Comparison of ENCODE assay signal across 2 cellular contexts in the genomic region with DNA sequence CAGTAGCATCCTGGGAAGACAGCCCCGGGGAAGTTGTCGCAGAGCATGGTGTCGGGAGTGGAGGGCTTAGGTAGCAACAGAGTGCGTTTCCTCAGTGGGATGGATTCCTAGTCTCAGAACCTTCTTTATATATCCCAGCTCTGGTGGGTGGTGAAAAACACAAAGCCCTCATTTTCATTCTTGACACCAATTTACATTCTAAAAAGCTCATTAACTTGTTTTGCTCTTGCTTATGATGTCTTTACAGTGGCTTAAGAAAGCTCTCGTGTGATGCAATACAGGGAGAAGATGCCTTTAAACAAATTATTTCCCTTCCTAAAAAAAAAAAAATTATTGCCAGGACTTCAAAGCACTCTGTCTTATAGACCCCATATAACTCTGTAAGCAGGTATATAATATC.
TF ChIP-seq lines count a peak whose summit lies in the region.

A gene with protein sequence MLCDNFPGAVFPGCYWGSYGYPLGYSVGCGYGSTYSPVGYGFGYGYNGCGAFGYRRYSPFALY (minus strand): TSS at position 101 of the 400 bp plus-strand sequence. CDS start 54 bp downstream, at position 47.

TF ChIP-seq in GM23338, 12 proteins besides CTCF, POLR2A, EP300 and RAD21:
- TF ChIP-seq, protein P1, sequence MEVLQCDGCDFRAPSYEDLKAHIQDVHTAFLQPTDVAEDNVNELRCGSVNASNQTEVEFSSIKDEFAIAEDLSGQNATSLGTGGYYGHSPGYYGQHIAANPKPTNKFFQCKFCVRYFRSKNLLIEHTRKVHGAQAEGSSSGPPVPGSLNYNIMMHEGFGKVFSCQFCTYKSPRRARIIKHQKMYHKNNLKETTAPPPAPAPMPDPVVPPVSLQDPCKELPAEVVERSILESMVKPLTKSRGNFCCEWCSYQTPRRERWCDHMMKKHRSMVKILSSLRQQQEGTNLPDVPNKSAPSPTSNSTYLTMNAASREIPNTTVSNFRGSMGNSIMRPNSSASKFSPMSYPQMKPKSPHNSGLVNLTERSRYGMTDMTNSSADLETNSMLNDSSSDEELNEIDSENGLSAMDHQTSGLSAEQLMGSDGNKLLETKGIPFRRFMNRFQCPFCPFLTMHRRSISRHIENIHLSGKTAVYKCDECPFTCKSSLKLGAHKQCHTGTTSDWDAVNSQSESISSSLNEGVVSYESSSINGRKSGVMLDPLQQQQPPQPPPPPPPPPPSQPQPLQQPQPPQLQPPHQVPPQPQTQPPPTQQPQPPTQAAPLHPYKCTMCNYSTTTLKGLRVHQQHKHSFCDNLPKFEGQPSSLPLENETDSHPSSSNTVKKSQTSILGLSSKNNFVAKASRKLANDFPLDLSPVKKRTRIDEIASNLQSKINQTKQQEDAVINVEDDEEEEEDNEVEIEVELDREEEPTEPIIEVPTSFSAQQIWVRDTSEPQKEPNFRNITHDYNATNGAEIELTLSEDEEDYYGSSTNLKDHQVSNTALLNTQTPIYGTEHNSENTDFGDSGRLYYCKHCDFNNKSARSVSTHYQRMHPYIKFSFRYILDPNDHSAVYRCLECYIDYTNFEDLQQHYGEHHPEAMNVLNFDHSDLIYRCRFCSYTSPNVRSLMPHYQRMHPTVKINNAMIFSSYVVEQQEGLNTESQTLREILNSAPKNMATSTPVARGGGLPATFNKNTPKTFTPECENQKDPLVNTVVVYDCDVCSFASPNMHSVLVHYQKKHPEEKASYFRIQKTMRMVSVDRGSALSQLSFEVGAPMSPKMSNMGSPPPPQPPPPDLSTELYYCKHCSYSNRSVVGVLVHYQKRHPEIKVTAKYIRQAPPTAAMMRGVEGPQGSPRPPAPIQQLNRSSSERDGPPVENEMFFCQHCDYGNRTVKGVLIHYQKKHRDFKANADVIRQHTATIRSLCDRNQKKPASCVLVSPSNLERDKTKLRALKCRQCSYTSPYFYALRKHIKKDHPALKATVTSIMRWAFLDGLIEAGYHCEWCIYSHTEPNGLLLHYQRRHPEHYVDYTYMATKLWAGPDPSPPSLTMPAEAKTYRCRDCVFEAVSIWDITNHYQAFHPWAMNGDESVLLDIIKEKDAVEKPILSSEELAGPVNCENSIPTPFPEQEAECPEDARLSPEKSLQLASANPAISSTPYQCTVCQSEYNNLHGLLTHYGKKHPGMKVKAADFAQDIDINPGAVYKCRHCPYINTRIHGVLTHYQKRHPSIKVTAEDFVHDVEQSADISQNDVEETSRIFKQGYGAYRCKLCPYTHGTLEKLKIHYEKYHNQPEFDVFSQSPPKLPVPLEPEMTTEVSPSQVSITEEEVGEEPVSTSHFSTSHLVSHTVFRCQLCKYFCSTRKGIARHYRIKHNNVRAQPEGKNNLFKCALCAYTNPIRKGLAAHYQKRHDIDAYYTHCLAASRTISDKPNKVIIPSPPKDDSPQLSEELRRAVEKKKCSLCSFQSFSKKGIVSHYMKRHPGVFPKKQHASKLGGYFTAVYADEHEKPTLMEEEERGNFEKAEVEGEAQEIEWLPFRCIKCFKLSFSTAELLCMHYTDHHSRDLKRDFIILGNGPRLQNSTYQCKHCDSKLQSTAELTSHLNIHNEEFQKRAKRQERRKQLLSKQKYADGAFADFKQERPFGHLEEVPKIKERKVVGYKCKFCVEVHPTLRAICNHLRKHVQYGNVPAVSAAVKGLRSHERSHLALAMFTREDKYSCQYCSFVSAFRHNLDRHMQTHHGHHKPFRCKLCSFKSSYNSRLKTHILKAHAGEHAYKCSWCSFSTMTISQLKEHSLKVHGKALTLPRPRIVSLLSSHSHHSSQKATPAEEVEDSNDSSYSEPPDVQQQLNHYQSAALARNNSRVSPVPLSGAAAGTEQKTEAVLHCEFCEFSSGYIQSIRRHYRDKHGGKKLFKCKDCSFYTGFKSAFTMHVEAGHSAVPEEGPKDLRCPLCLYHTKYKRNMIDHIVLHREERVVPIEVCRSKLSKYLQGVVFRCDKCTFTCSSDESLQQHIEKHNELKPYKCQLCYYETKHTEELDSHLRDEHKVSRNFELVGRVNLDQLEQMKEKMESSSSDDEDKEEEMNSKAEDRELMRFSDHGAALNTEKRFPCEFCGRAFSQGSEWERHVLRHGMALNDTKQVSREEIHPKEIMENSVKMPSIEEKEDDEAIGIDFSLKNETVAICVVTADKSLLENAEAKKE (CRISPR knock-in tag; IDR thresholded peaks at IDR 0.05), result no peak
- TF ChIP-seq EZH2 (IDR thresholded peaks at IDR 0.05; ENCODE audit: low read depth, unreplicated experiment), result no peak
- no peak for TF ChIP-seq NANOG (IDR thresholded peaks at IDR 0.05; ENCODE audit: borderline replicate concordance)
- TF ChIP-seq ZNF331 (CRISPR knock-in tag; IDR thresholded peaks at IDR 0.05; ENCODE audit: low read depth), result no peak
- TF ChIP-seq POLR2AphosphoS5 (IDR thresholded peaks at IDR 0.05; ENCODE audit: low read depth), result no peak
- no peak for TF ChIP-seq STAT1 (IDR thresholded peaks at IDR 0.05; ENCODE audit: unreplicated experiment)
- TF ChIP-seq, protein P2, sequence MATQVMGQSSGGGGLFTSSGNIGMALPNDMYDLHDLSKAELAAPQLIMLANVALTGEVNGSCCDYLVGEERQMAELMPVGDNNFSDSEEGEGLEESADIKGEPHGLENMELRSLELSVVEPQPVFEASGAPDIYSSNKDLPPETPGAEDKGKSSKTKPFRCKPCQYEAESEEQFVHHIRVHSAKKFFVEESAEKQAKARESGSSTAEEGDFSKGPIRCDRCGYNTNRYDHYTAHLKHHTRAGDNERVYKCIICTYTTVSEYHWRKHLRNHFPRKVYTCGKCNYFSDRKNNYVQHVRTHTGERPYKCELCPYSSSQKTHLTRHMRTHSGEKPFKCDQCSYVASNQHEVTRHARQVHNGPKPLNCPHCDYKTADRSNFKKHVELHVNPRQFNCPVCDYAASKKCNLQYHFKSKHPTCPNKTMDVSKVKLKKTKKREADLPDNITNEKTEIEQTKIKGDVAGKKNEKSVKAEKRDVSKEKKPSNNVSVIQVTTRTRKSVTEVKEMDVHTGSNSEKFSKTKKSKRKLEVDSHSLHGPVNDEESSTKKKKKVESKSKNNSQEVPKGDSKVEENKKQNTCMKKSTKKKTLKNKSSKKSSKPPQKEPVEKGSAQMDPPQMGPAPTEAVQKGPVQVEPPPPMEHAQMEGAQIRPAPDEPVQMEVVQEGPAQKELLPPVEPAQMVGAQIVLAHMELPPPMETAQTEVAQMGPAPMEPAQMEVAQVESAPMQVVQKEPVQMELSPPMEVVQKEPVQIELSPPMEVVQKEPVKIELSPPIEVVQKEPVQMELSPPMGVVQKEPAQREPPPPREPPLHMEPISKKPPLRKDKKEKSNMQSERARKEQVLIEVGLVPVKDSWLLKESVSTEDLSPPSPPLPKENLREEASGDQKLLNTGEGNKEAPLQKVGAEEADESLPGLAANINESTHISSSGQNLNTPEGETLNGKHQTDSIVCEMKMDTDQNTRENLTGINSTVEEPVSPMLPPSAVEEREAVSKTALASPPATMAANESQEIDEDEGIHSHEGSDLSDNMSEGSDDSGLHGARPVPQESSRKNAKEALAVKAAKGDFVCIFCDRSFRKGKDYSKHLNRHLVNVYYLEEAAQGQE (IDR thresholded peaks at IDR 0.05; ENCODE audit: unreplicated experiment), result no peak
- no peak for TF ChIP-seq ZNF114 (CRISPR knock-in tag; IDR thresholded peaks at IDR 0.05)
- TF ChIP-seq EZH2phosphoT487 (IDR thresholded peaks at IDR 0.05; ENCODE audit: unreplicated experiment), result no peak
- TF ChIP-seq JUNB (IDR thresholded peaks at IDR 0.05; ENCODE audit: unreplicated experiment), result no peak
TF ChIP-seq in GM23338: peak in this region for 0.

TF ChIP-seq in WTC11, 78 proteins besides CTCF, POLR2A, EP300 and RAD21 (continued from another document):
- TF ChIP-seq ZNF317 (CRISPR knock-in tag; IDR thresholded peaks at IDR 0.05; ENCODE audit: borderline replicate concordance, low read depth) (no peak), TP53 (CRISPR knock-in tag; IDR thresholded peaks at IDR 0.05) (no peak)
- TF ChIP-seq, protein P3, sequence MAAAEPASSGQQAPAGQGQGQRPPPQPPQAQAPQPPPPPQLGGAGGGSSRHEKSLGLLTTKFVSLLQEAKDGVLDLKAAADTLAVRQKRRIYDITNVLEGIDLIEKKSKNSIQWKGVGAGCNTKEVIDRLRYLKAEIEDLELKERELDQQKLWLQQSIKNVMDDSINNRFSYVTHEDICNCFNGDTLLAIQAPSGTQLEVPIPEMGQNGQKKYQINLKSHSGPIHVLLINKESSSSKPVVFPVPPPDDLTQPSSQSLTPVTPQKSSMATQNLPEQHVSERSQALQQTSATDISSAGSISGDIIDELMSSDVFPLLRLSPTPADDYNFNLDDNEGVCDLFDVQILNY (CRISPR knock-in tag; IDR thresholded peaks at IDR 0.05), result no peak
